In the genomic region with DNA sequence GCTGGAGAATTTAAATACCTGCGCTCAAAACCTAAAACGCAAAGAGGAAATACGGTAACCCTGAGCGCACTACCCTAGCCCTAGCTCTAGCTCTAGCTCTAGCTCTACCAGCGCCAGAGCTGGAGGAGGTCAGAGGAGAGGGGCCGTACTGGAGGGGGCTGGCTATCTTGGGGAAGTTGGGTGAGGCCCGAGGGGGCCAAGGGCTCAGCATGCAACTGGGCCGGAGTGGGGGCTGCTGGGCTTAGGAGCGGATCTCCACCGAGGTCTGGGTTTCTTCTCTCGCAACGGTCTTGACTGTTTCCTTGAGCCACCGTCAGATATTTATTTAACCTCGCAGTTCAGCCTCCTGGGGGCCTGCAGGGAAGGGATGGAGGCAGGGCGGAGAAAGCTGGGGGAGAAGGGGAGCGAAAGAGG, we compare ENCODE assay signal across 11 cellular contexts.
A peak's percentile ranks its signal among the peaks of the same experiment; 100 is the strongest.
DNase-seq lines count a peak whose midpoint lies in the region; ATAC-seq, FAIRE-seq and TF ChIP-seq lines count a peak whose summit lies in the region.
"Had no signal": no experiment of that assay in that cellular context is flagged by ENCODE, and none has a peak within 500 bp of the region (broad histone marks: within the 10 kb centered on the region; RNA-seq: fewer than 3 reads in every experiment).

No MANE protein-coding gene starts in this region.

- peak; percentile 42 for ATAC-seq in activated B cell treated with CpG ODN at 0.5 μM for 24 hours (ENCODE audit: low read depth)
- no peak for ATAC-seq in GM21381 (IDR thresholded peaks at IDR 0.05; ENCODE audit: unreplicated experiment)

- no peaks in the 10 kb centered on the region for H3K9me3 Mint-ChIP-seq in Calu3 (ENCODE audit: low read depth, unreplicated experiment)
- H3K9me3 Mint-ChIP-seq in activated B cell treated with CpG ODN at 0.5 μM for 24 hours = no peaks in the 10 kb centered on the region
- no peaks in the 10 kb centered on the region for H3K9me3 Mint-ChIP-seq in nephron progenitor cell

- FAIRE-seq in GM12892 (lab: Jason Lieb, UNC) = peak; percentile 38
- no peak for FAIRE-seq in GM19239 (lab: Jason Lieb, UNC)

- H3K36me3 Mint-ChIP-seq in Calu3 (ENCODE audit: insufficient read depth, unreplicated experiment) (peaks cover 9% of the 10 kb centered on the region), activated B cell treated with CpG ODN at 0.5 μM for 24 hours (ENCODE audit: low read depth) (no peaks in the 10 kb centered on the region), nephron progenitor cell (ENCODE audit: low read depth) (no peaks in the 10 kb centered on the region)

- H3K27ac Mint-ChIP-seq in Calu3 (ENCODE audit: unreplicated experiment) (no peak overlapping the region), activated B cell treated with CpG ODN at 0.5 μM for 24 hours (no peak overlapping the region), nephron progenitor cell (no peak overlapping the region)

- no peak for TF ChIP-seq CTCF in Calu3 (IDR thresholded peaks at IDR 0.05; ENCODE audit: unreplicated experiment)
- TF ChIP-seq CTCF in activated B cell treated with CpG ODN at 0.5 μM for 24 hours (IDR thresholded peaks at IDR 0.05) = no peak
- no peak for TF ChIP-seq CTCF in nephron progenitor cell (IDR thresholded peaks at IDR 0.05)

- POLR2A ChIA-PET in activated B cell treated with CpG ODN at 0.5 μM for 24 hours (lab: Charles Lee) = interaction anchor here (1.0 to 1.8 kb wide), 4 partner anchors 44 to 308 kb away, joined by 3 to 6 read pairs (median 4); a partner anchor contains a TSS

- intact Hi-C loops in Calu3 (cut with micrococcal nuclease; ENCODE audit: unreplicated experiment) (loop anchor here (1.0 kb wide), 1 partner anchor 120 kb away; a partner anchor contains a TSS), activated B cell treated with CpG ODN at 0.5 μM for 24 hours (cut with micrococcal nuclease) (loop anchor here (1.0 to 5.0 kb wide), 4 partner anchors 14 to 354 kb away; a partner anchor contains a TSS)

- no TSS peak for BruUV-seq in Calu3 (replicated peaks; lab: Mats Ljungman, UMichigan)

- CTCF ChIA-PET in Calu3 (lab: Charles Lee) = interaction anchor here (1.0 to 1.5 kb wide), 3 partner anchors 10 to 27 kb away, joined by 3 to 11 read pairs (median 4); no protein-coding TSS in a partner anchor
- CTCF ChIA-PET in activated B cell treated with CpG ODN at 0.5 μM for 24 hours (lab: Charles Lee) = interaction anchor here (0.7 to 3.3 kb wide), 8 partner anchors 16 to 257 kb away, joined by 3 to 40 read pairs (median 7); no protein-coding TSS in a partner anchor

- TF ChIP-seq POLR2A in GM12892 (IDR thresholded peaks at IDR 0.05; ENCODE audit: low read depth, low read length) = no peak

- DNase-seq in Calu3 (peak; percentile 61), GM12892 (ENCODE audit: insufficient read length) (no peak), activated B cell treated with CpG ODN at 0.5 μM for 24 hours (peak; percentile 38), nephron progenitor cell (peak; percentile 39), NCI-H1694 treated with DMSO at 0.1 percent for 48 hours (lab: John Stamatoyannopoulos, UW) (no peak), GM19239 (ENCODE audit: insufficient read length, low spot score) (no peak)
- DNase-seq: activated CD4-positive, CD25-positive, alpha-beta regulatory T cell; dermis blood vessel endothelial cell; DND-41; NCI-H2171 treated with DMSO at 0.1 percent for 48 hours had no signal

- H3K4me1 Mint-ChIP-seq in Calu3 (ENCODE audit: low read depth, unreplicated experiment) = peaks cover 19% of the 10 kb centered on the region
- H3K4me1 Mint-ChIP-seq in activated B cell treated with CpG ODN at 0.5 μM for 24 hours = peaks cover 13% of the 10 kb centered on the region
- H3K4me1 Mint-ChIP-seq in nephron progenitor cell = peaks cover 38% of the 10 kb centered on the region

- H3K27me3 Mint-ChIP-seq in Calu3 (ENCODE audit: unreplicated experiment) (peaks cover 10% of the 10 kb centered on the region), activated B cell treated with CpG ODN at 0.5 μM for 24 hours (peaks cover 9% of the 10 kb centered on the region), nephron progenitor cell (ENCODE audit: low read depth, poor library complexity) (peaks cover 37% of the 10 kb centered on the region)

- H3K4me3 Mint-ChIP-seq in Calu3 (ENCODE audit: low read depth, unreplicated experiment) = no peak overlapping the region
- no peak overlapping the region for H3K4me3 Mint-ChIP-seq in activated B cell treated with CpG ODN at 0.5 μM for 24 hours
- no peak overlapping the region for H3K4me3 Mint-ChIP-seq in nephron progenitor cell

Comparison
In these comparisons a context has a peak if more than half of its experiments do, and no peak if none do; other contexts are left out.
1. DNase-seq: peak in Calu3 (single experiment), activated B cell treated with CpG ODN at 0.5 μM for 24 hours (single experiment) and nephron progenitor cell (single experiment); none in GM12892 (single experiment), NCI-H1694 treated with DMSO at 0.1 percent for 48 hours (single experiment) and GM19239 (single experiment).